Comparison of ENCODE assay signal across 25 cellular contexts in the genomic region with DNA sequence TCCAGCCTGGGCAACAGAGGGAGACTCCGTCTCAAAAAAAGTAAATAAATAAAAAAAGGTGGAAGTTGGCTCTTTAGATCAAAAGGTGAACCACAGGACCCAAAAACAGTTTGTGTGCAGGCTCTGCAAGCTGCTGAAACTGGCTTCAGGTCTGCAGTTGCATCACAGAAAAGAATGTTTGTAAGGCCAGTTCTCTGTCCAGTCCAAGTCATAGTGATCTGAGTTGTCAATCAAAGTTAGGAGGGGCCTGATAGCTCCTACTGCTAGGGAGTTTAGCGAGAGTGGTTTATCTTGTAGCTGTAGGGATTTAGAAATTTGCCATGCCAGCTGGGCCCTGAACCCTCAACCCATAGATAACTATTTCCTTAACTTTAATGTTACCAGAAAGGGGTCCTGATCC.
"Had no signal": no experiment of that assay in that cellular context is flagged by ENCODE, and none has a peak within 500 bp of the region (broad histone marks: within the 10 kb centered on the region; RNA-seq: fewer than 3 reads in every experiment).

No MANE protein-coding gene starts in this region.

- H3K36me3 Mint-ChIP-seq: natural killer cell had no signal

- H3K27me3 ChIP-seq: esophagus muscularis mucosa, foreskin keratinocyte, heart left ventricle, left lung had no signal

- FAIRE-seq: astrocyte had no signal

- H3K4me1 Mint-ChIP-seq: activated B cell treated with CpG ODN at 0.5 μM for 24 hours had no signal

- H3K4me1 ChIP-seq: foreskin keratinocyte, left lung, lower lobe of right lung had no signal

- H3K27ac ChIP-seq: esophagus muscularis mucosa, foreskin keratinocyte, heart left ventricle, left lung, lower lobe of right lung, skin epidermis, thoracic aorta had no signal

- H3K27ac Mint-ChIP-seq: activated B cell treated with CpG ODN at 0.5 μM for 24 hours; activated naive CD8-positive, alpha-beta T cell treated with anti-CD3 and anti-CD28 coated beads, Interleukin-2, amount 10 ng/mL, durations not matched to agents 7 days and 5 days; activated T-helper 2 cell treated with anti-CD3 and anti-CD28 coated beads, Interferon-gamma antibody, Interleukin-2, Interleukin-4, amounts not matched to agents 10 μg/mL and 5 μg/mL and 100 μg/mL, durations not matched to agents 14 hours and 24 hours and 36 hours; natural killer cell; progenitor cell of endocrine pancreas; stimulated activated effector memory CD8-positive, alpha-beta T cell treated with anti-CD3 and anti-CD28 coated beads, Interleukin-12 subunit alpha, Interleukin-12 subunit beta, amount 100 ng/mL, for 72 hours; stimulated activated naive CD8-positive, alpha-beta T cell treated with anti-CD3 and anti-CD28 coated beads, Interleukin-15, Interleukin-2, amounts not matched to agents 100 ng/mL and 50 ng/mL, for 24 hours had no signal

- H3K4me3 Mint-ChIP-seq: activated B cell treated with CpG ODN at 0.5 μM for 24 hours; activated naive CD8-positive, alpha-beta T cell treated with anti-CD3 and anti-CD28 coated beads, Interleukin-2, amount 10 ng/mL, durations not matched to agents 7 days and 5 days; natural killer cell; stimulated activated effector memory CD8-positive, alpha-beta T cell treated with anti-CD3 and anti-CD28 coated beads, Interleukin-12 subunit alpha, Interleukin-12 subunit beta, amount 100 ng/mL, for 72 hours; stimulated activated naive CD8-positive, alpha-beta T cell treated with anti-CD3 and anti-CD28 coated beads, Interleukin-15, Interleukin-2, amounts not matched to agents 100 ng/mL and 50 ng/mL, for 24 hours had no signal

- DNase-seq: activated B cell treated with CpG ODN at 0.5 μM for 24 hours; activated CD4-positive, alpha-beta T cell treated with anti-CD3 and anti-CD28 coated beads, Interleukin-2, amount 50 U/mL, for 4 hours; activated naive CD8-positive, alpha-beta T cell treated with anti-CD3 and anti-CD28 coated beads, Interleukin-2, amount 10 ng/mL, durations not matched to agents 7 days and 5 days; amniotic stem cell; caudate nucleus; foreskin keratinocyte; heart left ventricle; hypothalamus; kidney glomerular epithelial cell; left lung; lower lobe of right lung; mesenchymal stem cell; natural killer cell; stimulated activated CD4-positive, alpha-beta T cell treated with anti-CD3 and anti-CD28 coated beads, Interleukin-12 subunit alpha, Interleukin-12 subunit beta, amount 100 ng/mL, for 4 hours; stimulated activated CD4-positive, alpha-beta T cell treated with anti-CD3 and anti-CD28 coated beads, Interleukin-4, amount 100 ng/mL, for 24 hours; T-helper 2 cell had no signal

- H3K4me3 ChIP-seq: esophagus muscularis mucosa, heart left ventricle, left lung, lower lobe of right lung, skin epidermis, thoracic aorta had no signal

- ATAC-seq: foreskin keratinocyte; heart left ventricle; left lung; lower lobe of right lung; natural killer cell; sciatic nerve; stimulated activated effector memory CD8-positive, alpha-beta T cell treated with anti-CD3 and anti-CD28 coated beads, Interleukin-12 subunit alpha, Interleukin-12 subunit beta, amount 100 ng/mL, for 72 hours had no signal

- H3K36me3 ChIP-seq: thoracic aorta had no signal

- H3K27me3 Mint-ChIP-seq: activated B cell treated with CpG ODN at 0.5 μM for 24 hours; activated naive CD8-positive, alpha-beta T cell treated with anti-CD3 and anti-CD28 coated beads, Interleukin-2, amount 10 ng/mL, durations not matched to agents 7 days and 5 days; progenitor cell of endocrine pancreas; stimulated activated naive CD8-positive, alpha-beta T cell treated with anti-CD3 and anti-CD28 coated beads, Interleukin-15, Interleukin-2, amounts not matched to agents 100 ng/mL and 50 ng/mL, for 24 hours had no signal

- H3K9me3 ChIP-seq: esophagus muscularis mucosa, heart left ventricle, left lung, lower lobe of right lung, thoracic aorta had no signal

- H3K9me3 Mint-ChIP-seq: activated B cell treated with CpG ODN at 0.5 μM for 24 hours; activated naive CD8-positive, alpha-beta T cell treated with anti-CD3 and anti-CD28 coated beads, Interleukin-2, amount 10 ng/mL, durations not matched to agents 7 days and 5 days; activated T-helper 2 cell treated with anti-CD3 and anti-CD28 coated beads, Interferon-gamma antibody, Interleukin-2, Interleukin-4, amounts not matched to agents 10 μg/mL and 5 μg/mL and 100 μg/mL, durations not matched to agents 14 hours and 24 hours and 36 hours; natural killer cell; stimulated activated effector memory CD8-positive, alpha-beta T cell treated with anti-CD3 and anti-CD28 coated beads, Interleukin-12 subunit alpha, Interleukin-12 subunit beta, amount 100 ng/mL, for 72 hours; stimulated activated naive CD8-positive, alpha-beta T cell treated with anti-CD3 and anti-CD28 coated beads, Interleukin-15, Interleukin-2, amounts not matched to agents 100 ng/mL and 50 ng/mL, for 24 hours had no signal
